ENCODE assay signal across 8 cellular contexts in genomic region chr5:61817472-61818326, GRCh38.
DNase-seq lines count a peak whose midpoint lies in the region; ATAC-seq and TF ChIP-seq lines count a peak whose summit lies in the region.

No MANE protein-coding gene starts in this region.

- peak; percentile 93 for ATAC-seq in left lobe of liver

- no peak overlapping the region for H3K4me2 ChIP-seq in Loucy (ENCODE audit: low read depth, low read length, poor library complexity, severe bottlenecking)
- H3K4me2 ChIP-seq in mammary epithelial cell (ENCODE audit: insufficient read depth, low read depth, low read length), result no peak overlapping the region

- no peaks in the 10 kb centered on the region for H4K20me1 ChIP-seq in Loucy (ENCODE audit: insufficient read depth, low read length, poor library complexity, severe bottlenecking)
- H4K20me1 ChIP-seq in mammary epithelial cell (ENCODE audit: insufficient read depth, low read length), result no peaks in the 10 kb centered on the region

- H3K4me1 ChIP-seq in Loucy (ENCODE audit: insufficient read depth, low read length, poor library complexity, severe bottlenecking), result no peaks in the 10 kb centered on the region
- H3K4me1 ChIP-seq in mammary epithelial cell (ENCODE audit: insufficient read depth, low read length), result no peaks in the 10 kb centered on the region
- H3K4me1 ChIP-seq in ascending aorta, result no peaks in the 10 kb centered on the region

- BruUV-seq in mammary epithelial cell (replicated peaks; lab: Mats Ljungman, UMichigan), result no TSS peak

- H3K79me2 ChIP-seq in Loucy (ENCODE audit: insufficient read depth, low read length), result no peaks in the 10 kb centered on the region
- no peaks in the 10 kb centered on the region for H3K79me2 ChIP-seq in mammary epithelial cell (ENCODE audit: insufficient read depth, low read length)

- H3K4me3 ChIP-seq in Loucy (ENCODE audit: low read length, poor library complexity, severe bottlenecking) (no peak overlapping the region), mammary epithelial cell (replicated peaks in 1 of 3; ENCODE audit: insufficient read depth in 1 of 3, low read depth in 2 of 3, low read length in 3 of 3) (no peak overlapping the region), ascending aorta (no peak overlapping the region)

- in situ Hi-C loops in mammary epithelial cell (cut with MboI; ENCODE audit: low sequenced_read_pairs in 2 of 2), result no loop called here

- H3K9me3 ChIP-seq in Loucy (ENCODE audit: insufficient read depth, low read depth, low read length), result no peaks in the 10 kb centered on the region
- no peaks in the 10 kb centered on the region for H3K9me3 ChIP-seq in mammary epithelial cell (replicated peaks; ENCODE audit: insufficient read depth, low read length)
- no peaks in the 10 kb centered on the region for H3K9me3 ChIP-seq in ascending aorta

- no peak overlapping the region for H3K27ac ChIP-seq in mammary epithelial cell (ENCODE audit: insufficient read depth, low read depth, low read length)
- no peak overlapping the region for H3K27ac ChIP-seq in ascending aorta

- peak; percentile 52 for DNase-seq in D341Med (ENCODE audit: low spot score)
- peak; percentile 46 for DNase-seq in mammary epithelial cell
- no peak for DNase-seq in left lobe of liver (ENCODE audit: low spot score)
- no peak for DNase-seq in MV-4-11 (lab: John Stamatoyannopoulos, UW)
- DNase-seq in NCI-H1048 (lab: John Stamatoyannopoulos, UW), result no peak
- DNase-seq in GM20000 (ENCODE audit: low spot score), result no peak
- DNase-seq in ascending aorta (ENCODE audit: low spot score in 2 of 2), result no peak

- H2AFZ ChIP-seq in Loucy (ENCODE audit: low read length), result no peak overlapping the region
- peak overlapping the region; percentile 0 for H2AFZ ChIP-seq in mammary epithelial cell (ENCODE audit: low read depth, low read length)

- H3K9ac ChIP-seq in Loucy (ENCODE audit: low read depth, low read length, poor library complexity, severe bottlenecking) (no peak overlapping the region), mammary epithelial cell (ENCODE audit: insufficient read depth, low read length) (no peak overlapping the region)

- H3K9me2 ChIP-seq in Loucy (replicated peaks; ENCODE audit: low read depth, low read length), result no peaks in the 10 kb centered on the region

- H3F3A ChIP-seq in Loucy (ENCODE audit: low read depth), result no peaks in the 10 kb centered on the region

- WGBS in mammary epithelial cell (ENCODE audit: low coverage, missing lambda C conversion rate), result 27% methylated on average over 7 of the region's 7 CpGs

- dilution Hi-C loops in mammary epithelial cell (cut with HindIII; ENCODE audit: low sequenced_read_pairs), result no loop called here

- H3K36me3 ChIP-seq in Loucy (ENCODE audit: insufficient read depth, low read length) (no peaks in the 10 kb centered on the region), mammary epithelial cell (ENCODE audit: insufficient read depth, low read length) (no peaks in the 10 kb centered on the region), ascending aorta (no peaks in the 10 kb centered on the region)

- TF ChIP-seq CTCF in Loucy (conservative IDR thresholded peaks at IDR 0.05; ENCODE audit: low read length), result peak; percentile 44
- peak; percentile 76 to 84 for TF ChIP-seq CTCF in mammary epithelial cell (conservative IDR thresholded peaks at IDR 0.05 in 1 of 2, IDR thresholded peaks at IDR 0.05 in 1 of 2; ENCODE audit: extremely low read depth in 1 of 2, insufficient read depth in 1 of 2, low read depth in 1 of 2, low read length in 2 of 2)
- TF ChIP-seq CTCF in GM20000 (IDR thresholded peaks at IDR 0.05; ENCODE audit: extremely low read depth, missing control alignments), result no peak
- TF ChIP-seq CTCF in ascending aorta (IDR thresholded peaks at IDR 0.05), result peak in 1 of 3 experiments; percentile 46

- CTCF ChIA-PET in mammary epithelial cell (lab: Charles Lee; ENCODE audit: low non-redundant PET), result interaction anchor here (0.6 kb wide), 4 partner anchors 8 to 265 kb away, joined by 4 to 8 read pairs (median 5); no protein-coding TSS in a partner anchor

- intact Hi-C loops in mammary epithelial cell (cut with micrococcal nuclease) (loop anchor here (2.0 to 5.0 kb wide), 4 partner anchors 49 to 160 kb away; no protein-coding TSS in a partner anchor), ascending aorta (cut with DNase I) (no loop called here)

- H3K27me3 ChIP-seq in Loucy (ENCODE audit: insufficient read depth, low read length, poor library complexity, severe bottlenecking) (no peaks in the 10 kb centered on the region), mammary epithelial cell (ENCODE audit: insufficient read depth, low read length) (no peaks in the 10 kb centered on the region), ascending aorta (peaks cover 3% of the 10 kb centered on the region)

Comparison
In these comparisons a context has a peak if more than half of its experiments do, and no peak if none do; other contexts are left out.
1. DNase-seq: peak in D341Med (single experiment) and mammary epithelial cell (single experiment); none in left lobe of liver (single experiment), MV-4-11 (single experiment), NCI-H1048 (single experiment), GM20000 (single experiment) and ascending aorta (0 of 2).